11 cellular contexts compared by ENCODE assay signal in genomic region chr11:1845095-1845429, GRCh38. TPM values are rescaled to one million over a fixed set of nuclear protein-coding genes. Genes with fewer than 3 reads are reported as not detected.
DNase-seq lines count a peak whose midpoint lies in the region; ATAC-seq, FAIRE-seq and TF ChIP-seq lines count a peak whose summit lies in the region.
"Had no signal": no experiment of that assay in that cellular context is flagged by ENCODE, and none has a peak within 500 bp of the region (broad histone marks: within the 10 kb centered on the region; RNA-seq: fewer than 3 reads in every experiment).

No MANE protein-coding gene starts in this region.

- FAIRE-seq in A549 (lab: Jason Lieb, UNC), result no peak

- H3K4me3 ChIP-seq in A549, result no peak overlapping the region
- no peak overlapping the region for H3K4me3 ChIP-seq in DOHH2 (ENCODE audit: low read length)
- peak overlapping the region; percentile 43 for H3K4me3 ChIP-seq in naive thymus-derived CD4-positive, alpha-beta T cell (ENCODE audit: low read length)
- H3K4me3 ChIP-seq in OCI-LY7 (ENCODE audit: low read depth, low read length, poor library complexity, severe bottlenecking), result no peak overlapping the region
- H3K4me3 ChIP-seq: breast epithelium had no signal

- no peak for DNase-seq in A549 (ENCODE audit: low read depth in 1 of 2, low spot score in 1 of 2)
- DNase-seq in activated naive CD8-positive, alpha-beta T cell treated with anti-CD3 and anti-CD28 coated beads, Interleukin-2, amount 50 U/mL, for 24 hours, result no peak
- no peak for DNase-seq in naive thymus-derived CD4-positive, alpha-beta T cell
- no peak for DNase-seq in G401 (ENCODE audit: low spot score)
- no peak for DNase-seq in OCI-LY7 (ENCODE audit: low spot score)
- DNase-seq in NCI-H2081 (lab: John Stamatoyannopoulos, UW), result no peak
- DNase-seq: NCI-H1694 treated with DMSO at 0.1 percent for 48 hours had no signal

- peaks cover 7% of the 10 kb centered on the region for H3K4me1 ChIP-seq in A549
- peaks cover 37% of the 10 kb centered on the region for H3K4me1 ChIP-seq in DOHH2 (ENCODE audit: control insufficient read depth, low read length)
- H3K4me1 ChIP-seq in naive thymus-derived CD4-positive, alpha-beta T cell (ENCODE audit: control insufficient read depth in 2 of 2, insufficient read depth in 2 of 2, low read length in 2 of 2), result peaks cover 49 to 59% of the 10 kb centered on the region in 2 donors
- peaks cover 33% of the 10 kb centered on the region for H3K4me1 ChIP-seq in OCI-LY7 (ENCODE audit: insufficient read depth, low read length, poor library complexity, severe bottlenecking)
- H3K4me1 ChIP-seq: breast epithelium had no signal

- peak overlapping the region; percentile 57 for H3K4me3 Mint-ChIP-seq in activated naive CD8-positive, alpha-beta T cell treated with anti-CD3 and anti-CD28 coated beads, Interleukin-2, amount 50 U/mL, for 24 hours
- H3K4me3 Mint-ChIP-seq in naive thymus-derived CD4-positive, alpha-beta T cell, result peak overlapping the region; percentile 73 to 90 (median 84)

- intact Hi-C loops in naive thymus-derived CD4-positive, alpha-beta T cell (cut with micrococcal nuclease), result no loop called here
- intact Hi-C loops in OCI-LY7 (cut with micrococcal nuclease; ENCODE audit: unreplicated experiment), result no loop called here

- peak overlapping the region; percentile 41; the same call in 2 of the 3 replicates for H3K4me2 ChIP-seq in A549
- peak overlapping the region; percentile 46; the same call in 1 of the 2 replicates for H3K4me2 ChIP-seq in DOHH2 (ENCODE audit: low read length)
- no peak overlapping the region for H3K4me2 ChIP-seq in OCI-LY7 (ENCODE audit: low read length)

- no peaks in the 10 kb centered on the region for H3K36me3 Mint-ChIP-seq in activated naive CD8-positive, alpha-beta T cell treated with anti-CD3 and anti-CD28 coated beads, Interleukin-2, amount 50 U/mL, for 24 hours (ENCODE audit: low read depth)
- no peaks in the 10 kb centered on the region for H3K36me3 Mint-ChIP-seq in naive thymus-derived CD4-positive, alpha-beta T cell

- 60% methylated on average over 1 of the region's 1 CpG for WGBS in A549 (ENCODE audit: missing lambda C conversion rate)

- CTCF ChIA-PET in A549 (lab: Yijun Ruan, JAX), result interaction anchor here (14.5 kb wide), 1 partner anchor 11 kb away, joined by 174 read pairs; the partner anchor contains the start of genes SYT8 and TNNI2
- CTCF ChIA-PET in naive thymus-derived CD4-positive, alpha-beta T cell (lab: Charles Lee), result interaction anchor here (1.0 kb wide), 1 partner anchor 31 kb away, joined by 3 read pairs; no protein-coding TSS in a partner anchor
- CTCF ChIA-PET in OCI-LY7 (lab: Charles Lee; ENCODE audit: unreplicated experiment), result no interaction called here

- no peaks in the 10 kb centered on the region for H3K9me3 Mint-ChIP-seq in activated naive CD8-positive, alpha-beta T cell treated with anti-CD3 and anti-CD28 coated beads, Interleukin-2, amount 50 U/mL, for 24 hours
- no peaks in the 10 kb centered on the region for H3K9me3 Mint-ChIP-seq in naive thymus-derived CD4-positive, alpha-beta T cell

- H2AFZ ChIP-seq in OCI-LY7 (ENCODE audit: low read length), result no peak overlapping the region

- POLR2A ChIA-PET in A549 (lab: Yijun Ruan, JAX) (no interaction called here), OCI-LY7 (lab: Charles Lee) (no interaction called here)
- POLR2A ChIA-PET in naive thymus-derived CD4-positive, alpha-beta T cell (lab: Charles Lee), result interaction anchor here (1.0 kb wide), 1 partner anchor 71 kb away, joined by 3 read pairs; no protein-coding TSS in a partner anchor

- no peaks in the 10 kb centered on the region for H3K9me3 ChIP-seq in A549
- no peaks in the 10 kb centered on the region for H3K9me3 ChIP-seq in DOHH2 (ENCODE audit: control insufficient read depth, insufficient read depth, low read length)
- H3K9me3 ChIP-seq in naive thymus-derived CD4-positive, alpha-beta T cell (ENCODE audit: control insufficient read depth in 2 of 3, low read length in 3 of 3), result no peaks in the 10 kb centered on the region
- H3K9me3 ChIP-seq in OCI-LY7 (ENCODE audit: low read length), result no peaks in the 10 kb centered on the region
- H3K9me3 ChIP-seq: breast epithelium had no signal

- BruUV-seq in OCI-LY7 (replicated peaks; lab: Mats Ljungman, UMichigan), result no TSS peak

- no peaks in the 10 kb centered on the region for H3K9me2 ChIP-seq in DOHH2 (replicated peaks; ENCODE audit: control insufficient read depth, low read length)
- H3K9me2 ChIP-seq in OCI-LY7 (ENCODE audit: insufficient read depth, low read length), result no peaks in the 10 kb centered on the region

- in situ Hi-C loops in G401 (cut with HindIII; ENCODE audit: low sequenced_read_pairs), result no loop called here

- H4K20me1 ChIP-seq in DOHH2 (ENCODE audit: control insufficient read depth, insufficient read depth, low read depth, low read length) (no peaks in the 10 kb centered on the region), OCI-LY7 (ENCODE audit: insufficient read depth, low read length) (no peaks in the 10 kb centered on the region)

- TF ChIP-seq RAD21 in A549 (conservative IDR thresholded peaks at IDR 0.05 in 1 of 2, IDR thresholded peaks at IDR 0.05 in 1 of 2), result no peak

- no peak for TF ChIP-seq POLR2A in A549 (IDR thresholded peaks at IDR 0.05; ENCODE audit: low read length)

- no peaks in the 10 kb centered on the region for H3K36me3 ChIP-seq in DOHH2 (ENCODE audit: control insufficient read depth, low read length)
- H3K36me3 ChIP-seq in naive thymus-derived CD4-positive, alpha-beta T cell (ENCODE audit: control insufficient read depth in 2 of 3, insufficient read depth in 3 of 3, low read length in 3 of 3), result no peaks in the 10 kb centered on the region
- H3K36me3 ChIP-seq in OCI-LY7 (ENCODE audit: insufficient read depth, low read length), result no peaks in the 10 kb centered on the region
- H3K36me3 ChIP-seq: breast epithelium had no signal

- H3K79me2 ChIP-seq in DOHH2 (ENCODE audit: control insufficient read depth, low read length) (no peaks in the 10 kb centered on the region), OCI-LY7 (ENCODE audit: insufficient read depth, low read depth, low read length) (no peaks in the 10 kb centered on the region)

- peak overlapping the region; percentile 22 to 61; a peak in 4 of 6 replicates for H3K27ac ChIP-seq in A549
- H3K27ac ChIP-seq in DOHH2 (ENCODE audit: low read depth, low read length), result no peak overlapping the region
- H3K27ac ChIP-seq in naive thymus-derived CD4-positive, alpha-beta T cell (ENCODE audit: low read depth, low read length), result peak overlapping the region; percentile 41
- H3K27ac ChIP-seq in OCI-LY7 (ENCODE audit: low read depth, low read length, poor library complexity, severe bottlenecking), result no peak overlapping the region
- H3K27ac ChIP-seq: C4-2B had no signal

- TF ChIP-seq EP300 in A549 (IDR thresholded peaks at IDR 0.05), result no peak

- no peak for ATAC-seq in A549
- ATAC-seq in activated naive CD8-positive, alpha-beta T cell treated with anti-CD3 and anti-CD28 coated beads, Interleukin-2, amount 50 U/mL, for 24 hours, result no peak
- ATAC-seq in naive thymus-derived CD4-positive, alpha-beta T cell, result peak; percentile 2
- ATAC-seq in GM18502 (IDR thresholded peaks at IDR 0.05; ENCODE audit: poor library complexity, unreplicated experiment), result no peak

- peak overlapping the region; percentile 78 for H3K27ac Mint-ChIP-seq in activated naive CD8-positive, alpha-beta T cell treated with anti-CD3 and anti-CD28 coated beads, Interleukin-2, amount 50 U/mL, for 24 hours
- peak overlapping the region; percentile 82 to 97 (median 92) for H3K27ac Mint-ChIP-seq in naive thymus-derived CD4-positive, alpha-beta T cell

- peaks cover 9% of the 10 kb centered on the region; the same call in 1 of the 2 replicates for H3K27me3 ChIP-seq in DOHH2 (ENCODE audit: control insufficient read depth, low read length)
- H3K27me3 ChIP-seq in naive thymus-derived CD4-positive, alpha-beta T cell (ENCODE audit: control insufficient read depth in 2 of 2, insufficient read depth in 2 of 2, low read length in 2 of 2), result no peaks in the 10 kb centered on the region
- H3K27me3 ChIP-seq: breast epithelium had no signal

- H3K27me3 Mint-ChIP-seq in activated naive CD8-positive, alpha-beta T cell treated with anti-CD3 and anti-CD28 coated beads, Interleukin-2, amount 50 U/mL, for 24 hours, result no peaks in the 10 kb centered on the region
- H3K27me3 Mint-ChIP-seq in naive thymus-derived CD4-positive, alpha-beta T cell, result peaks cover 0 to 6% (median 0%) of the 10 kb centered on the region in 5 donors

- H3F3A ChIP-seq in DOHH2 (ENCODE audit: control insufficient read depth, insufficient read depth), result peaks cover 2% of the 10 kb centered on the region; the same call in 1 of the 2 replicates

- no peak for TF ChIP-seq CTCF in A549 (IDR thresholded peaks at IDR 0.05)
- no peak for TF ChIP-seq CTCF in DOHH2 (IDR thresholded peaks at IDR 0.05; ENCODE audit: low read depth, low read length, poor library complexity, severe bottlenecking)
- no peak for TF ChIP-seq CTCF in OCI-LY7 (conservative IDR thresholded peaks at IDR 0.05; ENCODE audit: low read length)

- peaks cover 60% of the 10 kb centered on the region for H3K4me1 Mint-ChIP-seq in activated naive CD8-positive, alpha-beta T cell treated with anti-CD3 and anti-CD28 coated beads, Interleukin-2, amount 50 U/mL, for 24 hours
- peaks cover 45 to 73% (median 62%) of the 10 kb centered on the region in 7 donors for H3K4me1 Mint-ChIP-seq in naive thymus-derived CD4-positive, alpha-beta T cell

RNA-seq across cellular contexts. Expression of gene TNNI2, which starts 6.3 kb away (rescaled TPM):
- polyA plus RNA-seq in A549 (2011; rRNA removed) (not detected in 2 replicates), A549 (2017; fragmentation: RNase III; extraction: RNeasy Plus Mini Kit Qiagen cat#74134 plus additional on column Dnase treatment) (not detected in 3 replicates)
- not detected in 2 replicates for polyA plus RNA-seq in A549 (2012; cell fraction: cytosol; rRNA removed)
- 0.31 TPM in 1 of 2 replicates, not detected in the other for polyA plus RNA-seq in A549 (2012; cell fraction: nucleus; rRNA removed)
- not detected in 2 replicates for polyA minus RNA-seq in A549 (2011; rRNA and poly(A)+ RNA removed)
- total RNA-seq in naive thymus-derived CD4-positive, alpha-beta T cell, result 1 to 10 TPM in 1 of 5 experiments, under 1 TPM in 1, not detected in 3; 0.61 to 8.8 TPM
- under 1 TPM in 1 of 2 donors, not detected in 1; 0.46 TPM for polyA plus RNA-seq in naive thymus-derived CD4-positive, alpha-beta T cell
- not detected in 2 replicates for total RNA-seq in G401 (2014; rRNA removed; shearing (Covaris generic))
- total RNA-seq in OCI-LY7 (2014; rRNA removed; shearing (Covaris generic)), result 2.5 and 7.3 TPM in 2 replicates
- 8.7 and 14.3 TPM in 2 replicates for total RNA-seq in OCI-LY7 (2022)

RNA-seq across cellular contexts. Expression of gene LSP1, which starts 7.8 kb away (rescaled TPM):
- polyA plus RNA-seq in A549 (2011; rRNA removed) (0.42 and 0.67 TPM in 2 replicates), A549 (2017; fragmentation: RNase III; extraction: RNeasy Plus Mini Kit Qiagen cat#74134 plus additional on column Dnase treatment) (1.7 to 5.5 TPM (median 3.5 TPM) in 3 replicates)
- 0.21 and 0.23 TPM in 2 replicates for polyA plus RNA-seq in A549 (2012; cell fraction: cytosol; rRNA removed)
- polyA plus RNA-seq in A549 (2012; cell fraction: nucleus; rRNA removed), result 0.13 and 0.15 TPM in 2 replicates
- polyA minus RNA-seq in A549 (2011; rRNA and poly(A)+ RNA removed), result 2.8 TPM in 1 of 2 replicates, not detected in the other
- total RNA-seq in naive thymus-derived CD4-positive, alpha-beta T cell, result 100 to 1,000 TPM; 248 to 578 (median 289) TPM
- 100 to 1,000 TPM; 295 to 394 TPM for polyA plus RNA-seq in naive thymus-derived CD4-positive, alpha-beta T cell
- total RNA-seq in G401 (2014; rRNA removed; shearing (Covaris generic)), result 0.20 TPM in 1 of 2 replicates, not detected in the other
- total RNA-seq in OCI-LY7 (2014; rRNA removed; shearing (Covaris generic)), result 195 and 232 TPM in 2 replicates
- 225 and 303 TPM in 2 replicates for total RNA-seq in OCI-LY7 (2022)

RNA-seq across cellular contexts. Expression of gene SYT8, which starts 10.3 kb away (rescaled TPM):
- polyA plus RNA-seq in A549 (2011; rRNA removed) (not detected in 2 replicates), A549 (2017; fragmentation: RNase III; extraction: RNeasy Plus Mini Kit Qiagen cat#74134 plus additional on column Dnase treatment) (0.21 to 0.25 TPM (median 0.22 TPM) in 3 replicates)
- 0.06 TPM in 1 of 2 replicates, not detected in the other for polyA plus RNA-seq in A549 (2012; cell fraction: cytosol; rRNA removed)
- polyA plus RNA-seq in A549 (2012; cell fraction: nucleus; rRNA removed), result 0.34 and 0.70 TPM in 2 replicates
- not detected in 2 replicates for polyA minus RNA-seq in A549 (2011; rRNA and poly(A)+ RNA removed)
- not detected for total RNA-seq in naive thymus-derived CD4-positive, alpha-beta T cell
- not detected for polyA plus RNA-seq in naive thymus-derived CD4-positive, alpha-beta T cell
- not detected in 2 replicates for total RNA-seq in G401 (2014; rRNA removed; shearing (Covaris generic))
- total RNA-seq in OCI-LY7 (2014; rRNA removed; shearing (Covaris generic)), result not detected in 2 replicates
- total RNA-seq in OCI-LY7 (2022), result not detected in 2 replicates

RNA-seq across cellular contexts. Expression of gene PRR33, which starts 46.6 kb away (rescaled TPM):
- polyA plus RNA-seq in A549 (2011; rRNA removed), result not detected in 2 replicates
- polyA plus RNA-seq in A549 (2012; cell fraction: cytosol; rRNA removed), result not detected in 2 replicates
- polyA plus RNA-seq in A549 (2012; cell fraction: nucleus; rRNA removed), result 0.02 TPM in 1 of 2 replicates, not detected in the other
- not detected in 3 replicates for polyA plus RNA-seq in A549 (2017; fragmentation: RNase III; extraction: RNeasy Plus Mini Kit Qiagen cat#74134 plus additional on column Dnase treatment)
- not detected in 2 replicates for polyA minus RNA-seq in A549 (2011; rRNA and poly(A)+ RNA removed)
- under 1 TPM in 2 of 5 experiments, not detected in 3; 0.07 to 0.10 TPM for total RNA-seq in naive thymus-derived CD4-positive, alpha-beta T cell
- under 1 TPM in 1 of 2 donors, not detected in 1; 0.17 TPM for polyA plus RNA-seq in naive thymus-derived CD4-positive, alpha-beta T cell
- total RNA-seq in G401 (2014; rRNA removed; shearing (Covaris generic)), result not detected in 2 replicates
- total RNA-seq in OCI-LY7 (2014; rRNA removed; shearing (Covaris generic)), result not detected in 2 replicates
- not detected in 2 replicates for total RNA-seq in OCI-LY7 (2022)
- total RNA-seq: breast epithelium had no signal

Comparison
In these comparisons a context has a peak if more than half of its experiments do, and no peak if none do; other contexts are left out.
1. H3K27ac ChIP-seq: peak in A549 (2 of 2) and naive thymus-derived CD4-positive, alpha-beta T cell (single experiment); none in DOHH2 (single experiment) and OCI-LY7 (single experiment).
2. RNA of gene LSP1, which starts 7.8 kb away (total RNA-seq): 195 to 303 TPM in OCI-LY7 and 248 to 578 TPM in naive thymus-derived CD4-positive, alpha-beta T cell; 0.20 TPM in G401; every median in the first group is over 100 times any median in the second.